ENCODE assay signal across 22 cellular contexts in the genomic region with DNA sequence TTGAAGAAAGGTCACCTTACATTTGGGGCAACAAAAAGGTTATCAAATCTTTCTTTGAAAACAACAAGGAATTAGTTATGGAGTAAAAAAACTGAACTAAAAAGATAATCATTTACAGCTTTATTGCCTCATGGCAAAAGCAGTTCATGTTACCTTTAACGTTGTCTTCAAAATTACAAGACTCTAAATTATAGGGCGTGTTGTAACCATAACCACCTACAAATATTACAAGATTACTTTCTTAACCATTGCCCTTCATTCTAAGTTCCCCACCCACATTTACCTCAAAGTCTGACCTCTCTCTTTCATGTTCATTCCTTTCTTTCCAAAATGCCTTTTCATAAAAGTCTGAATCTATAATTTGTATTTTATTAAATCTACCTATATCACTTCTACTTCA.
"Had no signal": no experiment of that assay in that cellular context is flagged by ENCODE, and none has a peak within 500 bp of the region (broad histone marks: within the 10 kb centered on the region; RNA-seq: fewer than 3 reads in every experiment).

No MANE protein-coding gene starts in this region.

- H3K4me3 ChIP-seq: ascending aorta, esophagus muscularis mucosa, right lobe of liver, tibial artery had no signal

- ATAC-seq: left cardiac atrium; right lobe of liver; stimulated activated effector memory CD8-positive, alpha-beta T cell treated with anti-CD3 and anti-CD28 coated beads, Interleukin-12 subunit alpha, Interleukin-12 subunit beta, amount 100 ng/mL, for 72 hours; stimulated activated naive CD8-positive, alpha-beta T cell treated with anti-CD3 and anti-CD28 coated beads, Interleukin-15, amount 100 ng/mL, for 72 hours had no signal

- H3K36me3 ChIP-seq: ascending aorta, esophagus muscularis mucosa, right lobe of liver, tibial artery had no signal

- DNase-seq: activated CD4-positive, alpha-beta T cell treated with anti-CD3 and anti-CD28 coated beads for 4 hours; activated CD4-positive, alpha-beta T cell treated with anti-CD3 and anti-CD28 coated beads, Interleukin-2, amount 50 U/mL, for 4 hours; activated CD8-positive, alpha-beta memory T cell treated with anti-CD3 and anti-CD28 coated beads for 24 hours; activated CD8-positive, alpha-beta memory T cell treated with anti-CD3 and anti-CD28 coated beads, Interleukin-2, amount 50 U/mL, for 4 hours; activated gamma-delta T cell; activated naive CD4-positive, alpha-beta T cell treated with anti-CD3 and anti-CD28 coated beads, Interleukin-2, amount 10 ng/mL, durations not matched to agents 7 days and 5 days; activated naive CD8-positive, alpha-beta T cell treated with anti-CD3 and anti-CD28 coated beads, Interleukin-2, amount 10 ng/mL, durations not matched to agents 7 days and 5 days; activated T-cell treated with anti-CD3 and anti-CD28 coated beads, Interleukin-2, amount 50 U/mL, for 1 hour; endodermal cell; islet precursor cell; left cardiac atrium; mesenchymal stem cell; right lobe of liver; stimulated activated CD4-positive, alpha-beta T cell treated with anti-CD3 and anti-CD28 coated beads, Interleukin-4, amount 100 ng/mL, for 24 hours; stimulated activated naive CD8-positive, alpha-beta T cell treated with anti-CD3 and anti-CD28 coated beads, Interleukin-15, amount 100 ng/mL, for 72 hours; substantia nigra; tibial artery had no signal

- H3K9me3 ChIP-seq: ascending aorta, esophagus muscularis mucosa, right lobe of liver, tibial artery had no signal

- FAIRE-seq: frontal cortex had no signal

- H3K27ac ChIP-seq: ascending aorta, esophagus muscularis mucosa, right lobe of liver, tibial artery, VCaP had no signal

- H3K4me1 ChIP-seq: ascending aorta, esophagus muscularis mucosa, right lobe of liver, tibial artery had no signal

- H3K27me3 ChIP-seq: ascending aorta, esophagus muscularis mucosa, right lobe of liver, tibial artery had no signal
